In genomic region chr13:113622791-113623490, GRCh38 we compare ENCODE assay signal across 23 cellular contexts. TPM values are rescaled to one million over a fixed set of nuclear protein-coding genes. Genes with fewer than 3 reads are reported as not detected.
"Had no signal": no experiment of that assay in that cellular context is flagged by ENCODE, and none has a peak within 500 bp of the region (broad histone marks: within the 10 kb centered on the region; RNA-seq: fewer than 3 reads in every experiment).

No MANE protein-coding gene starts in this region.

- H3K4me3 ChIP-seq: adrenal gland, heart right ventricle, pancreas, upper lobe of right lung had no signal

- H3K4me1 ChIP-seq: adrenal gland, heart right ventricle, pancreas, upper lobe of right lung had no signal

- H3K27me3 ChIP-seq: adrenal gland, heart right ventricle, neutrophil, pancreas, upper lobe of right lung had no signal

- H3K9me3 ChIP-seq: adrenal gland, heart right ventricle, neutrophil, pancreas, upper lobe of right lung had no signal

- H3K36me3 Mint-ChIP-seq: activated naive CD8-positive, alpha-beta T cell had no signal

- H3K27me3 Mint-ChIP-seq: activated naive CD8-positive, alpha-beta T cell; activated T-cell treated with anti-CD3 and anti-CD28 coated beads, Interleukin-2, amount 50 U/mL, for 24 hours; natural killer cell treated with Interleukin-12 subunit alpha and Interleukin-12 subunit beta and Interleukin-15 and Interleukin-18, amount 100 ng/mL, for 72 hours had no signal

- H3K4me3 Mint-ChIP-seq: activated naive CD8-positive, alpha-beta T cell; activated T-cell treated with anti-CD3 and anti-CD28 coated beads, Interleukin-2, amount 50 U/mL, for 24 hours; natural killer cell treated with Interleukin-12 subunit alpha and Interleukin-12 subunit beta and Interleukin-15 and Interleukin-18, amount 100 ng/mL, for 72 hours; T-helper 1 cell treated with Interleukin-12 subunit alpha and Interleukin-12 subunit beta and Interleukin-4 antibody, amounts not matched to agents 30 μg/mL and 1 μg/mL, for 36 hours; WTC11 had no signal

- H3K9me3 Mint-ChIP-seq: activated T-cell treated with anti-CD3 and anti-CD28 coated beads, Interleukin-2, amount 50 U/mL, for 24 hours; activated T-helper 2 cell treated with anti-CD3 and anti-CD28 coated beads, Interferon-gamma antibody, Interleukin-2, Interleukin-4, amounts not matched to agents 10 μg/mL and 5 μg/mL and 100 μg/mL, durations not matched to agents 14 hours and 24 hours and 36 hours; natural killer cell treated with Interleukin-12 subunit alpha and Interleukin-12 subunit beta and Interleukin-15 and Interleukin-18, amount 100 ng/mL, for 72 hours; T-helper 1 cell treated with Interleukin-12 subunit alpha and Interleukin-12 subunit beta and Interleukin-4 antibody, amounts not matched to agents 30 μg/mL and 1 μg/mL, for 36 hours had no signal

- DNase-seq: activated CD4-positive, alpha-beta T cell treated with anti-CD3 and anti-CD28 coated beads, Interleukin-2, amount 50 U/mL, for 4 hours; activated CD8-positive, alpha-beta memory T cell treated with anti-CD3 and anti-CD28 coated beads for 24 hours; activated CD8-positive, alpha-beta memory T cell treated with anti-CD3 and anti-CD28 coated beads, Interleukin-2, amount 50 U/mL, for 4 hours; activated naive CD4-positive, alpha-beta T cell; activated T-cell treated with anti-CD3 and anti-CD28 coated beads, Interleukin-2, amount 50 U/mL, for 24 hours; adrenal gland; cerebellar nuclear complex; heart right ventricle; stimulated activated CD4-positive, alpha-beta T cell treated with anti-CD3 and anti-CD28 coated beads, Interleukin-4, amount 100 ng/mL, for 24 hours; stimulated activated naive CD8-positive, alpha-beta T cell treated with anti-CD3 and anti-CD28 coated beads, Interleukin-15, Interleukin-2, amounts not matched to agents 100 U/mL and 50 U/mL, for 24 hours; upper lobe of right lung had no signal

- H3K27ac Mint-ChIP-seq: activated naive CD8-positive, alpha-beta T cell; activated T-cell treated with anti-CD3 and anti-CD28 coated beads, Interleukin-2, amount 50 U/mL, for 24 hours; activated T-helper 2 cell treated with anti-CD3 and anti-CD28 coated beads, Interferon-gamma antibody, Interleukin-2, Interleukin-4, amounts not matched to agents 10 μg/mL and 5 μg/mL and 100 μg/mL, durations not matched to agents 14 hours and 24 hours and 36 hours; natural killer cell treated with Interleukin-12 subunit alpha and Interleukin-12 subunit beta and Interleukin-15 and Interleukin-18, amount 100 ng/mL, for 72 hours; T-helper 1 cell treated with Interleukin-12 subunit alpha and Interleukin-12 subunit beta and Interleukin-4 antibody, amounts not matched to agents 30 μg/mL and 1 μg/mL, for 36 hours; WTC11 had no signal

- ATAC-seq: stimulated activated naive CD8-positive, alpha-beta T cell treated with anti-CD3 and anti-CD28 coated beads, Interleukin-15, Interleukin-2, amounts not matched to agents 100 U/mL and 50 U/mL, for 24 hours; WTC11 had no signal

- H3K27ac ChIP-seq: adrenal gland, epithelial cell of prostate, heart right ventricle, neutrophil, pancreas, upper lobe of right lung had no signal

RNA-seq across cellular contexts. Expression of gene ATP4B, which starts 35.1 kb away (rescaled TPM):
- total RNA-seq: activated T-helper 2 cell treated with anti-CD3 and anti-CD28 coated beads, Interferon-gamma antibody, Interleukin-2, Interleukin-4, amounts not matched to agents 10 μg/mL and 5 μg/mL and 100 μg/mL, durations not matched to agents 14 hours and 24 hours and 36 hours; adrenal gland; bronchial epithelial cell; fibroblast of villous mesenchyme; heart right ventricle; natural killer cell treated with Interleukin-12 subunit alpha and Interleukin-12 subunit beta and Interleukin-15 and Interleukin-18, amount 100 ng/mL, for 72 hours; pancreas; subcutaneous adipose tissue; upper lobe of right lung; WTC11 had no signal
- polyA plus RNA-seq: adrenal gland, keratinocyte, pancreas had no signal

RNA-seq across cellular contexts. Expression of gene GRK1, which starts 44.1 kb away (rescaled TPM):
- total RNA-seq: bronchial epithelial cell, fibroblast of villous mesenchyme, pancreas, subcutaneous adipose tissue had no signal
- polyA plus RNA-seq: keratinocyte had no signal
